Comparison of ENCODE assay signal across 13 cellular contexts in genomic region chr6:68559716-68560115, GRCh38.
A peak's percentile ranks its signal among the peaks of the same experiment; 100 is the strongest.
DNase-seq lines count a peak whose midpoint lies in the region; ATAC-seq and TF ChIP-seq lines count a peak whose summit lies in the region.
"Had no signal": no experiment of that assay in that cellular context is flagged by ENCODE, and none has a peak within 500 bp of the region (broad histone marks: within the 10 kb centered on the region; RNA-seq: fewer than 3 reads in every experiment).

No MANE protein-coding gene starts in this region.

- H3K27ac ChIP-seq in neuronal stem cell (replicated peaks; ENCODE audit: low read length) (no peak overlapping the region), tibial nerve (no peak overlapping the region)
- H3K27ac ChIP-seq: KMS-11 had no signal

- H3K4me3 ChIP-seq in neuronal stem cell (ENCODE audit: low read length in 2 of 2) (peak overlapping the region in 1 of 2 donors; percentile 5), tibial nerve (no peak overlapping the region)

- H3K4ac ChIP-seq in neuronal stem cell (ENCODE audit: low read length), result no peak overlapping the region

- TF ChIP-seq POLR2A in tibial nerve (IDR thresholded peaks at IDR 0.05), result no peak

- no peak overlapping the region for H2BK12ac ChIP-seq in neuronal stem cell (ENCODE audit: low read length)

- H3K79me1 ChIP-seq in neuronal stem cell (ENCODE audit: low read depth, low read length), result no peaks in the 10 kb centered on the region

- H2AK5ac ChIP-seq in neuronal stem cell (ENCODE audit: low read depth, low read length), result no peak overlapping the region

- H3K27me3 ChIP-seq in neuronal stem cell (ENCODE audit: control insufficient read depth in 3 of 3, insufficient read depth in 3 of 3, low read depth in 1 of 3, low read length in 3 of 3) (no peaks in the 10 kb centered on the region), tibial nerve (no peaks in the 10 kb centered on the region)

- no peak for TF ChIP-seq EP300 in tibial nerve (IDR thresholded peaks at IDR 0.05)

- H4K91ac ChIP-seq in neuronal stem cell (ENCODE audit: low read depth, low read length, poor library complexity), result no peak overlapping the region

- H3K27me3 Mint-ChIP-seq in brain, result no peaks in the 10 kb centered on the region
- H3K27me3 Mint-ChIP-seq in progenitor cell of endocrine pancreas, result no peaks in the 10 kb centered on the region
- H3K27me3 Mint-ChIP-seq: stimulated activated memory B cell treated with anti-CD40 and anti-IgM and Interleukin-4, amounts not matched to agents 10 μg/mL and 1 μg/mL and 100 μg/mL, for 72 hours had no signal

- TF ChIP-seq CTCF in brain (conservative IDR thresholded peaks at IDR 0.05) (no peak), tibial nerve (IDR thresholded peaks at IDR 0.05) (no peak), progenitor cell of endocrine pancreas (IDR thresholded peaks at IDR 0.05; ENCODE audit: unreplicated experiment) (no peak)

- H3K9ac ChIP-seq in neuronal stem cell (ENCODE audit: low read depth, low read length, poor library complexity), result no peak overlapping the region
- H3K9ac ChIP-seq: KMS-11 had no signal

- WGBS in neuronal stem cell (ENCODE audit: extremely low coverage in 2 of 2, insufficient read length in 2 of 2, insufficient replicate concordance in 1 of 2), 2 donors, result no CpG with 5 or more reads among the region's 5 CpGs
- 28 to 40% methylated on average over 5 of the region's 5 CpGs for WGBS in tibial nerve, 2 donors

- no peaks in the 10 kb centered on the region for H3K9me3 ChIP-seq in neuronal stem cell (replicated peaks in 1 of 2; ENCODE audit: control insufficient read depth in 2 of 2, insufficient read depth in 1 of 2, low read depth in 1 of 2, low read length in 2 of 2)
- H3K9me3 ChIP-seq in tibial nerve, result no peaks in the 10 kb centered on the region

- H3K4me1 Mint-ChIP-seq in brain (peaks cover 34% of the 10 kb centered on the region), progenitor cell of endocrine pancreas (ENCODE audit: low read depth) (no peaks in the 10 kb centered on the region)
- H3K4me1 Mint-ChIP-seq: stimulated activated memory B cell treated with anti-CD40 and anti-IgM and Interleukin-4, amounts not matched to agents 10 μg/mL and 1 μg/mL and 100 μg/mL, for 72 hours had no signal

- peak overlapping the region; percentile 59 to 81 (median 78) for H3K4me3 Mint-ChIP-seq in brain
- H3K4me3 Mint-ChIP-seq in progenitor cell of endocrine pancreas (ENCODE audit: low read depth), result no peak overlapping the region
- H3K4me3 Mint-ChIP-seq: stimulated activated memory B cell treated with anti-CD40 and anti-IgM and Interleukin-4, amounts not matched to agents 10 μg/mL and 1 μg/mL and 100 μg/mL, for 72 hours had no signal

- H3K23ac ChIP-seq in neuronal stem cell (ENCODE audit: low read depth, low read length, poor library complexity), result no peak overlapping the region

- no peak overlapping the region for H3K4me2 ChIP-seq in neuronal stem cell (ENCODE audit: insufficient read depth, low read length, poor library complexity, severe bottlenecking)
- H3K4me2 ChIP-seq: KMS-11 had no signal

- H3K36me3 Mint-ChIP-seq in brain (no peaks in the 10 kb centered on the region), progenitor cell of endocrine pancreas (ENCODE audit: insufficient read depth) (no peaks in the 10 kb centered on the region)
- H3K36me3 Mint-ChIP-seq: stimulated activated memory B cell treated with anti-CD40 and anti-IgM and Interleukin-4, amounts not matched to agents 10 μg/mL and 1 μg/mL and 100 μg/mL, for 72 hours had no signal

- H2BK5ac ChIP-seq in neuronal stem cell (ENCODE audit: low read length), result no peak overlapping the region

- H2BK15ac ChIP-seq in neuronal stem cell (ENCODE audit: low read length), result no peak overlapping the region

- no peak for ATAC-seq in HG03342 (IDR thresholded peaks at IDR 0.05; ENCODE audit: unreplicated experiment)
- ATAC-seq: right cardiac atrium; stimulated activated memory B cell treated with anti-CD40 and anti-IgM and Interleukin-4, amounts not matched to agents 10 μg/mL and 1 μg/mL and 100 μg/mL, for 72 hours had no signal

- H3K18ac ChIP-seq in neuronal stem cell (ENCODE audit: low read length), result no peak overlapping the region

- H3K36me3 ChIP-seq in neuronal stem cell (replicated peaks in 1 of 2; ENCODE audit: control insufficient read depth in 2 of 2, insufficient read depth in 2 of 2, low read length in 2 of 2), result no peaks in the 10 kb centered on the region
- H3K36me3 ChIP-seq in tibial nerve, result no peaks in the 10 kb centered on the region

- peak overlapping the region; percentile 37 for H2AFZ ChIP-seq in neuronal stem cell (ENCODE audit: low read length)

- no peak overlapping the region for H3K14ac ChIP-seq in neuronal stem cell (ENCODE audit: low read length)

- no peak overlapping the region for H2BK120ac ChIP-seq in neuronal stem cell (ENCODE audit: low read depth, low read length)

- peak overlapping the region; percentile 55 to 91 (median 77) for H3K27ac Mint-ChIP-seq in brain
- H3K27ac Mint-ChIP-seq in progenitor cell of endocrine pancreas, result no peak overlapping the region
- H3K27ac Mint-ChIP-seq: stimulated activated memory B cell treated with anti-CD40 and anti-IgM and Interleukin-4, amounts not matched to agents 10 μg/mL and 1 μg/mL and 100 μg/mL, for 72 hours had no signal

- H3K9me3 Mint-ChIP-seq in brain (peaks cover 0 to 4% (median 0%) of the 10 kb centered on the region in 5 experiments), progenitor cell of endocrine pancreas (ENCODE audit: low read depth) (no peaks in the 10 kb centered on the region)
- H3K9me3 Mint-ChIP-seq: stimulated activated memory B cell treated with anti-CD40 and anti-IgM and Interleukin-4, amounts not matched to agents 10 μg/mL and 1 μg/mL and 100 μg/mL, for 72 hours had no signal

- DNase-seq in H4 (ENCODE audit: low spot score) (peak; percentile 81), NCI-H2171 (lab: John Stamatoyannopoulos, UW) (peak; percentile 53), neuronal stem cell (ENCODE audit: low spot score) (peak; percentile 43), tibial nerve (ENCODE audit: low spot score in 2 of 2) (no peak), progenitor cell of endocrine pancreas (ENCODE audit: low spot score, unreplicated experiment) (no peak)
- DNase-seq in activated naive CD4-positive, alpha-beta T cell (lab: John Stamatoyannopoulos, UW), result no peak
- DNase-seq: EL, right cardiac atrium, T1000 had no signal

- H3K4me1 ChIP-seq in neuronal stem cell (ENCODE audit: control insufficient read depth in 2 of 2, insufficient read depth in 1 of 2, low read depth in 1 of 2, low read length in 2 of 2) (peaks cover 0 to 4% of the 10 kb centered on the region in 2 donors), tibial nerve (no peaks in the 10 kb centered on the region)

- H4K8ac ChIP-seq in neuronal stem cell (ENCODE audit: low read depth, low read length), result no peak overlapping the region

Comparison
In these comparisons a context has a peak if more than half of its experiments do, and no peak if none do; other contexts are left out.
1. DNase-seq: peak in H4 (single experiment), NCI-H2171 (single experiment) and neuronal stem cell (single experiment); none in tibial nerve (0 of 2), activated naive CD4-positive, alpha-beta T cell (0 of 4) and progenitor cell of endocrine pancreas (single experiment).